Comparison of ENCODE assay signal across 1 cellular context in the genomic region with DNA sequence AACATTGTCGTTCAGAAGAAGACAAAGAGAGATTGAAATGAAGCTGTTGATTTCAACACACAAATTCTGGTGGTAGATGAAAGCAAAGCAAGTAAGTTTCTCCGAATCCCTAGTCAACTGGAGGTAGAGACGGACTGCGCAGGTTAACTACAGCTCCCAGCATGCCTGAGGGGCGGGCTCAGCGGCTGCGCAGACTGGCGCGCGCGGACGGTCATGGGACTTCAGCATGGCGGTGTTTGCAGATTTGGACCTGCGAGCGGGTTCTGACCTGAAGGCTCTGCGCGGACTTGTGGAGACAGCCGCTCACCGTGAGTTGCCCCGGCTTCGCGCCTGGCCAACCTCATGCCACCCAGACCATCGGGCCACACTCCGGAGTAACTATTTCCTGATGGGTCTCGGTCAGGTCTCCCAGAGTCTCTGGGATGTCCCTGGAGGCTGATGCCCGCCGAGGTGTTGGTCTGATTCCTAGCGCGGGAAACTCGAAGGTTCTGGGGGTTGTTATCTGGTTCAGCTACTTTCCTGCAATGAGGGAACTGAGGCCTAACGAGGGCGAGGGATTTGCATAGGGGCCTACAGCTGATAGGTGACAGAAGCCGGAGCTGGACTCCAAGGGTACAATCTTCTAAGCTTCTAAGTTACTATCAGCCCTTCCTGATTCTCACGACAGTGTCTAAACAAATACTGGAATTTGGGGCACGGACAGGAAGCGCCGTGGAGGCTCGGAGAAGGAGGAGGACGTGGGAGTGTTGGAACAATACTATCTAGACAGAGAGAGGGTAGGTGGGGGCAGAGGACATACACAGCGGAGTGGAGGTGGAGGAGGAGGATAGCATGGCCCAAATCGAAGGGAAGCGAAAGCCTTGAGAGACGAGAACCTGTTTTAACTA.
A peak's percentile ranks its signal among the peaks of the same experiment; 100 is the strongest.
TF ChIP-seq lines count a peak whose summit lies in the region.

Gene RPP30, plus strand, starts transcription at position 214 of the 887 bp plus-strand sequence. Its CDS starts 13 bp downstream, at position 227.

TF ChIP-seq in HepG2, 621 proteins besides CTCF, POLR2A, EP300 and RAD21 (continued from another document and continues in another):
- TF ChIP-seq ZNF574 (CRISPR knock-in tag; IDR thresholded peaks at IDR 0.05) (peak; percentile 82), SOX6 (IDR thresholded peaks at IDR 0.05) (no peak), SOX6 (CRISPR knock-in tag; IDR thresholded peaks at IDR 0.05) (peak; percentile 9; the same call in 1 of the 2 replicates), TMF1 (CRISPR knock-in tag; IDR thresholded peaks at IDR 0.05; ENCODE audit: low read depth) (no peak), PBX2 (CRISPR knock-in tag; IDR thresholded peaks at IDR 0.05) (no peak), TFDP1 (CRISPR knock-in tag; IDR thresholded peaks at IDR 0.05; ENCODE audit: borderline replicate concordance) (peak; percentile 77; the same call in 1 of the 2 replicates), CREB1 (IDR thresholded peaks at IDR 0.05) (no peak), CREB1 (CRISPR knock-in tag; IDR thresholded peaks at IDR 0.05) (peak; percentile 62; the same call in 1 of the 2 replicates), ZNF549 (CRISPR knock-in tag; IDR thresholded peaks at IDR 0.05) (no peak), ZSCAN12 (CRISPR knock-in tag; IDR thresholded peaks at IDR 0.05) (no peak), ELF1 (CRISPR knock-in tag; IDR thresholded peaks at IDR 0.05) (peak; percentile 17; the same call in 1 of the 2 replicates), FOXK1 (CRISPR knock-in tag; IDR thresholded peaks at IDR 0.05; ENCODE audit: borderline replicate concordance, low read depth) (0 out of 2 replicates have a peak, but pooled peaks have one; percentile 38), SALL1 (CRISPR knock-in tag; IDR thresholded peaks at IDR 0.05) (peak; percentile 60), ARNT2 (CRISPR knock-in tag; IDR thresholded peaks at IDR 0.05; ENCODE audit: low read depth) (peak; percentile 68), HNRNPLL (IDR thresholded peaks at IDR 0.05; ENCODE audit: low read depth, low read length, poor library complexity, severe bottlenecking) (peak; percentile 91), BRCA1 (CRISPR knock-in tag; IDR thresholded peaks at IDR 0.05) (no peak), SP2 (CRISPR knock-in tag; IDR thresholded peaks at IDR 0.05) (0 out of 2 replicates have a peak, but pooled peaks have one; percentile 33), ZIK1 (CRISPR knock-in tag; IDR thresholded peaks at IDR 0.05; ENCODE audit: borderline replicate concordance, low read depth) (no peak), CREM (IDR thresholded peaks at IDR 0.05) (peak; percentile 76), CREM (CRISPR knock-in tag; IDR thresholded peaks at IDR 0.05) (no peak), BORCS8-MEF2B (CRISPR knock-in tag; IDR thresholded peaks at IDR 0.05) (peak; percentile 85; the same call in 1 of the 2 replicates), RNF2 (conservative IDR thresholded peaks at IDR 0.05; ENCODE audit: low read depth) (peak; percentile 58; the same call in 1 of the 2 replicates), STAT5B (CRISPR knock-in tag; IDR thresholded peaks at IDR 0.05) (no peak), HMG20B (CRISPR knock-in tag; conservative IDR thresholded peaks at IDR 0.05) (no peak), GTF2F1 (IDR thresholded peaks at IDR 0.05; ENCODE audit: low read length) (no peak), TAF1 (CRISPR knock-in tag; IDR thresholded peaks at IDR 0.05) (peak; percentile 87), E2F1 (CRISPR knock-in tag; IDR thresholded peaks at IDR 0.05) (peak; percentile 56; the same call in 1 of the 2 replicates), MAFK (conservative IDR thresholded peaks at IDR 0.05 in 1 of 2, IDR thresholded peaks at IDR 0.05 in 1 of 2; ENCODE audit: low read length in 2 of 2) (no peak), POGZ (CRISPR knock-in tag; IDR thresholded peaks at IDR 0.05) (peak; percentile 61), IKZF5 (CRISPR knock-in tag; IDR thresholded peaks at IDR 0.05) (0 out of 2 replicates have a peak, but pooled peaks have one; percentile 10)
- TF ChIP-seq, protein P1, sequence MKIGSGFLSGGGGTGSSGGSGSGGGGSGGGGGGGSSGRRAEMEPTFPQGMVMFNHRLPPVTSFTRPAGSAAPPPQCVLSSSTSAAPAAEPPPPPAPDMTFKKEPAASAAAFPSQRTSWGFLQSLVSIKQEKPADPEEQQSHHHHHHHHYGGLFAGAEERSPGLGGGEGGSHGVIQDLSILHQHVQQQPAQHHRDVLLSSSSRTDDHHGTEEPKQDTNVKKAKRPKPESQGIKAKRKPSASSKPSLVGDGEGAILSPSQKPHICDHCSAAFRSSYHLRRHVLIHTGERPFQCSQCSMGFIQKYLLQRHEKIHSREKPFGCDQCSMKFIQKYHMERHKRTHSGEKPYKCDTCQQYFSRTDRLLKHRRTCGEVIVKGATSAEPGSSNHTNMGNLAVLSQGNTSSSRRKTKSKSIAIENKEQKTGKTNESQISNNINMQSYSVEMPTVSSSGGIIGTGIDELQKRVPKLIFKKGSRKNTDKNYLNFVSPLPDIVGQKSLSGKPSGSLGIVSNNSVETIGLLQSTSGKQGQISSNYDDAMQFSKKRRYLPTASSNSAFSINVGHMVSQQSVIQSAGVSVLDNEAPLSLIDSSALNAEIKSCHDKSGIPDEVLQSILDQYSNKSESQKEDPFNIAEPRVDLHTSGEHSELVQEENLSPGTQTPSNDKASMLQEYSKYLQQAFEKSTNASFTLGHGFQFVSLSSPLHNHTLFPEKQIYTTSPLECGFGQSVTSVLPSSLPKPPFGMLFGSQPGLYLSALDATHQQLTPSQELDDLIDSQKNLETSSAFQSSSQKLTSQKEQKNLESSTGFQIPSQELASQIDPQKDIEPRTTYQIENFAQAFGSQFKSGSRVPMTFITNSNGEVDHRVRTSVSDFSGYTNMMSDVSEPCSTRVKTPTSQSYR (CRISPR knock-in tag; IDR thresholded peaks at IDR 0.05; ENCODE audit: borderline replicate concordance), result no peak
- TF ChIP-seq, protein P2, sequence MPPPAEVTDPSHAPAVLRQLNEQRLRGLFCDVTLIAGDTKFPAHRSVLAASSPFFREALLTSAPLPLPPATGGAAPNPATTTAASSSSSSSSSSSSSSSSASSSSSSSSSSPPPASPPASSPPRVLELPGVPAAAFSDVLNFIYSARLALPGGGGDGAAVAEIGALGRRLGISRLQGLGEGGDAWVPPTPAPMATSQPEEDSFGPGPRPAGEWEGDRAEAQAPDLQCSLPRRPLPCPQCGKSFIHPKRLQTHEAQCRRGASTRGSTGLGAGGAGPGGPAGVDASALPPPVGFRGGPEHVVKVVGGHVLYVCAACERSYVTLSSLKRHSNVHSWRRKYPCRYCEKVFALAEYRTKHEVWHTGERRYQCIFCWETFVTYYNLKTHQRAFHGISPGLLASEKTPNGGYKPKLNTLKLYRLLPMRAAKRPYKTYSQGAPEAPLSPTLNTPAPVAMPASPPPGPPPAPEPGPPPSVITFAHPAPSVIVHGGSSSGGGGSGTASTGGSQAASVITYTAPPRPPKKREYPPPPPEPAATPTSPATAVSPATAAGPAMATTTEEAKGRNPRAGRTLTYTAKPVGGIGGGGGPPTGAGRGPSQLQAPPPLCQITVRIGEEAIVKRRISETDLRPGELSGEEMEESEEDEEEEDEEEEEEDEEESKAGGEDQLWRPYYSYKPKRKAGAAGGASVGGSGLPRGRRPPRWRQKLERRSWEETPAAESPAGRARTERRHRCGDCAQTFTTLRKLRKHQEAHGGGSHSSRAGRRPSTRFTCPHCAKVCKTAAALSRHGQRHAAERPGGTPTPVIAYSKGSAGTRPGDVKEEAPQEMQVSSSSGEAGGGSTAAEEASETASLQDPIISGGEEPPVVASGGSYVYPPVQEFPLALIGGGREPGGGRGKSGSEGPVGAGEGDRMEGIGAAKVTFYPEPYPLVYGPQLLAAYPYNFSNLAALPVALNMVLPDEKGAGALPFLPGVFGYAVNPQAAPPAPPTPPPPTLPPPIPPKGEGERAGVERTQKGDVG (CRISPR knock-in tag; IDR thresholded peaks at IDR 0.05; ENCODE audit: borderline replicate concordance), result peak; percentile 80; the same call in 1 of the 2 replicates
- TF ChIP-seq, protein P3, sequence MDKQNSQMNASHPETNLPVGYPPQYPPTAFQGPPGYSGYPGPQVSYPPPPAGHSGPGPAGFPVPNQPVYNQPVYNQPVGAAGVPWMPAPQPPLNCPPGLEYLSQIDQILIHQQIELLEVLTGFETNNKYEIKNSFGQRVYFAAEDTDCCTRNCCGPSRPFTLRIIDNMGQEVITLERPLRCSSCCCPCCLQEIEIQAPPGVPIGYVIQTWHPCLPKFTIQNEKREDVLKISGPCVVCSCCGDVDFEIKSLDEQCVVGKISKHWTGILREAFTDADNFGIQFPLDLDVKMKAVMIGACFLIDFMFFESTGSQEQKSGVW (CRISPR knock-in tag; IDR thresholded peaks at IDR 0.05; ENCODE audit: borderline replicate concordance), result no peak
- TF ChIP-seq, protein P4, sequence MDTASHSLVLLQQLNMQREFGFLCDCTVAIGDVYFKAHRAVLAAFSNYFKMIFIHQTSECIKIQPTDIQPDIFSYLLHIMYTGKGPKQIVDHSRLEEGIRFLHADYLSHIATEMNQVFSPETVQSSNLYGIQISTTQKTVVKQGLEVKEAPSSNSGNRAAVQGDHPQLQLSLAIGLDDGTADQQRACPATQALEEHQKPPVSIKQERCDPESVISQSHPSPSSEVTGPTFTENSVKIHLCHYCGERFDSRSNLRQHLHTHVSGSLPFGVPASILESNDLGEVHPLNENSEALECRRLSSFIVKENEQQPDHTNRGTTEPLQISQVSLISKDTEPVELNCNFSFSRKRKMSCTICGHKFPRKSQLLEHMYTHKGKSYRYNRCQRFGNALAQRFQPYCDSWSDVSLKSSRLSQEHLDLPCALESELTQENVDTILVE (CRISPR knock-in tag; IDR thresholded peaks at IDR 0.05), result 0 out of 2 replicates have a peak, but pooled peaks have one; percentile 12
- TF ChIP-seq, protein P5, sequence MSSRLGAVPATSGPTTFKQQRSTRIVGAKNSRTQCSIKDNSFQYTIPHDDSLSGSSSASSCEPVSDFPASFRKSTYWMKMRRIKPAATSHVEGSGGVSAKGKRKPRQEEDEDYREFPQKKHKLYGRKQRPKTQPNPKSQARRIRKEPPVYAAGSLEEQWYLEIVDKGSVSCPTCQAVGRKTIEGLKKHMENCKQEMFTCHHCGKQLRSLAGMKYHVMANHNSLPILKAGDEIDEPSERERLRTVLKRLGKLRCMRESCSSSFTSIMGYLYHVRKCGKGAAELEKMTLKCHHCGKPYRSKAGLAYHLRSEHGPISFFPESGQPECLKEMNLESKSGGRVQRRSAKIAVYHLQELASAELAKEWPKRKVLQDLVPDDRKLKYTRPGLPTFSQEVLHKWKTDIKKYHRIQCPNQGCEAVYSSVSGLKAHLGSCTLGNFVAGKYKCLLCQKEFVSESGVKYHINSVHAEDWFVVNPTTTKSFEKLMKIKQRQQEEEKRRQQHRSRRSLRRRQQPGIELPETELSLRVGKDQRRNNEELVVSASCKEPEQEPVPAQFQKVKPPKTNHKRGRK (CRISPR knock-in tag; IDR thresholded peaks at IDR 0.05), result no peak
